Comparison of ENCODE assay signal across 22 cellular contexts in the genomic region with DNA sequence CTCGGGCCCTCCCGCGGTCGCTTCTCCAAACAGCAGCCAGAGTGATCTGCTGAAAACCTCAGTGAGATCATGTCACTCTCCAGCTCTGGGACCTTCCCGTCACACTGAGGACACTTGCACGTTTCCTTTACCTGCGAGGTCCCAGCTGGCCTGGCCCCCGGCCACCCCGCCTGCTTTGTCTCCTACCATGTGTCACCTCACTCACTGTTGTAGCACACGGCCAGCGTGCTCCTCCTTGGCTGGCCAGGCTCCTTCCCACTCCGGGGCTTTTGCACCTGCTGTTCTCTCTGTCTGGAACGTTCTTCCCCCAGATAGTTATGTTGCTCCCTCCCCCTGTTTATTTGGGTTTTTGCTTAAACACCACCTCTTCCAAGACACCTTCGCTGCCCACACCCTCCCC.
DNase-seq lines count a peak whose midpoint lies in the region; ATAC-seq and TF ChIP-seq lines count a peak whose summit lies in the region.
"Had no signal": no experiment of that assay in that cellular context is flagged by ENCODE, and none has a peak within 500 bp of the region (broad histone marks: within the 10 kb centered on the region; RNA-seq: fewer than 3 reads in every experiment).

No MANE protein-coding gene starts in this region.

- WGBS in heart left ventricle, 4 donors: 68 to 75% (median 70%) methylated on average over 14 of the region's 14 CpGs

- peaks cover 7 to 100% (median 43%) of the 10 kb centered on the region in 12 donors for H3K4me1 ChIP-seq in heart left ventricle
- H3K4me1 ChIP-seq in BLaER1: peaks cover 79% of the 10 kb centered on the region
- H3K4me1 ChIP-seq: Caco-2 had no signal

- peak in 2 of 4 donors; percentile 3 to 9 for ATAC-seq in heart left ventricle

- CTCF ChIA-PET in activated naive CD4-positive, alpha-beta T cell treated with anti-CD3 and anti-CD28 coated beads, Interleukin-2, amount 10 ng/mL, durations not matched to agents 7 days and 5 days (lab: Charles Lee): interaction anchor here (1.0 to 5.2 kb wide), 11 partner anchors 11 to 205 kb away, joined by 3 to 58 read pairs (median 4); no protein-coding TSS in a partner anchor

- H3K4me3 ChIP-seq in heart left ventricle: no peak overlapping the region
- no peak overlapping the region for H3K4me3 ChIP-seq in BLaER1
- H3K4me3 ChIP-seq: A549, GM12878, GM23338 had no signal

- H3K27me3 Mint-ChIP-seq in activated naive CD4-positive, alpha-beta T cell treated with anti-CD3 and anti-CD28 coated beads, Interleukin-2, amount 10 ng/mL, durations not matched to agents 7 days and 5 days: peaks cover 22% of the 10 kb centered on the region

- peak overlapping the region; percentile 90 for H3K4me2 ChIP-seq in BLaER1
- H3K4me2 ChIP-seq: A549, GM23338 had no signal

- H3K4me1 Mint-ChIP-seq in activated naive CD4-positive, alpha-beta T cell treated with anti-CD3 and anti-CD28 coated beads, Interleukin-2, amount 10 ng/mL, durations not matched to agents 7 days and 5 days: peaks cover 2% of the 10 kb centered on the region

- no peaks in the 10 kb centered on the region for H4K20me1 ChIP-seq in BLaER1

- no peak overlapping the region for H3K4me3 Mint-ChIP-seq in activated naive CD4-positive, alpha-beta T cell treated with anti-CD3 and anti-CD28 coated beads, Interleukin-2, amount 10 ng/mL, durations not matched to agents 7 days and 5 days
- H3K4me3 Mint-ChIP-seq: CD8-positive, alpha-beta T cell; GM23338; H9 had no signal

- in situ Hi-C loops in G401 (cut with HindIII; ENCODE audit: low sequenced_read_pairs): loop anchor here (25.0 kb wide), 1 partner anchor 189 kb away; the partner anchor contains the start of gene TSPAN9

- no peaks in the 10 kb centered on the region for H3K27me3 ChIP-seq in heart left ventricle
- H3K27me3 ChIP-seq in BLaER1: no peaks in the 10 kb centered on the region
- H3K27me3 ChIP-seq: BE2C had no signal

- no peak for TF ChIP-seq CTCF in heart left ventricle (IDR thresholded peaks at IDR 0.05)

- H3K27ac Mint-ChIP-seq in activated naive CD4-positive, alpha-beta T cell treated with anti-CD3 and anti-CD28 coated beads, Interleukin-2, amount 10 ng/mL, durations not matched to agents 7 days and 5 days: no peak overlapping the region
- H3K27ac Mint-ChIP-seq: CD8-positive, alpha-beta T cell; GM23338; H9 had no signal

- intact Hi-C loops in heart left ventricle (cut with DNase I) (loop anchor here in 7 of 10 donors (2.0 to 10.0 kb wide), 5 partner anchors 71 to 204 kb away; no protein-coding TSS in a partner anchor), cardiac septum (cut with DNase I) (loop anchor here (1.0 kb wide), 1 partner anchor 140 kb away; no protein-coding TSS in a partner anchor)

- no peaks in the 10 kb centered on the region for H3K9me3 Mint-ChIP-seq in activated naive CD4-positive, alpha-beta T cell treated with anti-CD3 and anti-CD28 coated beads, Interleukin-2, amount 10 ng/mL, durations not matched to agents 7 days and 5 days
- H3K9me3 Mint-ChIP-seq: CD4-positive, CD25-positive, alpha-beta regulatory T cell; CD8-positive, alpha-beta T cell; GM23338; H9 had no signal

- no peaks in the 10 kb centered on the region for H3K36me3 Mint-ChIP-seq in activated naive CD4-positive, alpha-beta T cell treated with anti-CD3 and anti-CD28 coated beads, Interleukin-2, amount 10 ng/mL, durations not matched to agents 7 days and 5 days
- H3K36me3 Mint-ChIP-seq: CD4-positive, CD25-positive, alpha-beta regulatory T cell; CD8-positive, alpha-beta T cell had no signal

- TF ChIP-seq POLR2A in heart left ventricle (IDR thresholded peaks at IDR 0.05): no peak

- no peak overlapping the region for H3K9ac ChIP-seq in BLaER1

- peaks cover 0 to 47% (median 10%) of the 10 kb centered on the region in 9 donors for H3K36me3 ChIP-seq in heart left ventricle
- H3K36me3 ChIP-seq in BLaER1: no peaks in the 10 kb centered on the region
- H3K36me3 ChIP-seq: BE2C had no signal

- H3K27ac ChIP-seq in heart left ventricle: peak overlapping the region in 7 of 12 donors; percentile 6 to 80 (median 49)
- H3K27ac ChIP-seq in BLaER1: no peak overlapping the region
- H3K27ac ChIP-seq: A549, C4-2B had no signal

- no peak for DNase-seq in heart left ventricle
- no peak for DNase-seq in cardiac septum (ENCODE audit: low spot score)
- DNase-seq in G401 (ENCODE audit: low spot score): peak; percentile 77
- peak; percentile 42 for DNase-seq in myocyte (ENCODE audit: low read depth)
- DNase-seq in activated naive CD4-positive, alpha-beta T cell treated with anti-CD3 and anti-CD28 coated beads, Interleukin-2, amount 10 ng/mL, durations not matched to agents 7 days and 5 days: no peak
- DNase-seq in NOMO-1 treated with DMSO at 0.1 percent for 48 hours (lab: John Stamatoyannopoulos, UW; ENCODE audit: unreplicated experiment): no peak
- DNase-seq in OCI-M2 (lab: John Stamatoyannopoulos, UW; ENCODE audit: unreplicated experiment): no peak
- DNase-seq: 8988T; ACHN; AML-193; BE2C; Caco-2; CD4-positive, CD25-positive, alpha-beta regulatory T cell; DMS153; DND-41 had no signal

- H3K9me3 ChIP-seq in heart left ventricle (no peaks in the 10 kb centered on the region), BLaER1 (no peaks in the 10 kb centered on the region)
- H3K9me3 ChIP-seq: A549, BE2C, Caco-2 had no signal

Comparison
In these comparisons a context has a peak if more than half of its experiments do, and no peak if none do; other contexts are left out.
1. DNase-seq: peak in G401 (single experiment) and myocyte (single experiment); none in heart left ventricle (0 of 5), cardiac septum (single experiment), activated naive CD4-positive, alpha-beta T cell treated with anti-CD3 and anti-CD28 coated beads, Interleukin-2, amount 10 ng/mL, durations not matched to agents 7 days and 5 days (single experiment), NOMO-1 treated with DMSO at 0.1 percent for 48 hours (single experiment) and OCI-M2 (single experiment).